37 cellular contexts compared by ENCODE assay signal in the genomic region with DNA sequence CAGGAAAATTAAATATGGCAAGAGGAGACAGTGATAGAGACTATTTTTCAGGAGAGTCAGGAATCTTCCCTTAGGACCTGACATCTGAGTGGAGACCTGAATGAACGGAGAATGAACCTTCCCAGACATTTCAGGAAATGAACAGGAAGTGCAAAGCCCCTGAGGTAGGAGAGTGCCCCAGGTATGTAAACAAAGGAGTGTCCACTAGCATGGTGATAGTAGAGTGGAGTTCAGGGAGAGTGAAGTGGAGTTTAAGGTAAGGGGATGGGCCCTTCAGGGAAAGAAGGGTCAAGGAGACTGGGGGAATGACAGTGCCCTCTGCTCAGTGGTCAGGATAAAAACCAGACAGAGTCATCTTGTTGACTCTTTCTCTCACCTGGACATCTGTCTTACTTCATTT. TPM values are rescaled to one million over a fixed set of nuclear protein-coding genes. Genes with fewer than 3 reads are reported as not detected.
"Had no signal": no experiment of that assay in that cellular context is flagged by ENCODE, and none has a peak within 500 bp of the region (broad histone marks: within the 10 kb centered on the region; RNA-seq: fewer than 3 reads in every experiment).

No MANE protein-coding gene starts in this region.

- H3K4me1 ChIP-seq: ascending aorta, gastrocnemius medialis, pancreas, stomach, vagina had no signal

- H3K4me3 ChIP-seq: ascending aorta, coronary artery, dorsolateral prefrontal cortex, gastrocnemius medialis, pancreas, right atrium auricular region, stomach, thyroid gland, upper lobe of left lung, vagina had no signal

- H3K36me3 ChIP-seq: ascending aorta, gastrocnemius medialis, pancreas, right atrium auricular region, stomach, thyroid gland, upper lobe of left lung, vagina had no signal

- H3K9me3 Mint-ChIP-seq: activated naive CD4-positive, alpha-beta T cell treated with anti-CD3 and anti-CD28 coated beads, Interleukin-2, amount 10 ng/mL, durations not matched to agents 7 days and 5 days; activated naive CD8-positive, alpha-beta T cell treated with anti-CD3 and anti-CD28 coated beads, Interleukin-2, amount 10 ng/mL, durations not matched to agents 7 days and 5 days; activated T-cell treated with anti-CD3 and anti-CD28 coated beads, Interleukin-2, amount 50 U/mL, for 24 hours; T-helper 2 cell treated with Interferon-gamma antibody and Interleukin-4, amounts not matched to agents 5 μg/mL and 100 μg/mL, for 36 hours had no signal

- H3K4me3 Mint-ChIP-seq: activated CD4-positive, alpha-beta memory T cell treated with anti-CD3 and anti-CD28 coated beads for 36 hours; activated naive CD4-positive, alpha-beta T cell treated with anti-CD3 and anti-CD28 coated beads, Interleukin-2, amount 10 ng/mL, durations not matched to agents 7 days and 5 days; activated naive CD8-positive, alpha-beta T cell treated with anti-CD3 and anti-CD28 coated beads, Interleukin-2, amount 10 ng/mL, durations not matched to agents 7 days and 5 days; activated T-cell treated with anti-CD3 and anti-CD28 coated beads, Interleukin-2, amount 50 U/mL, for 24 hours; brain; memory B cell; stimulated activated naive B cell treated with anti-CD40 and anti-IgM and Interleukin-4, amounts not matched to agents 10 μg/mL and 1 μg/mL and 100 μg/mL, for 72 hours; T-cell; T-helper 2 cell treated with Interferon-gamma antibody and Interleukin-4, amounts not matched to agents 5 μg/mL and 100 μg/mL, for 36 hours had no signal

- H3K36me3 Mint-ChIP-seq: activated CD4-positive, alpha-beta memory T cell treated with anti-CD3 and anti-CD28 coated beads for 36 hours; activated naive CD4-positive, alpha-beta T cell treated with anti-CD3 and anti-CD28 coated beads, Interleukin-2, amount 10 ng/mL, durations not matched to agents 7 days and 5 days; activated naive CD8-positive, alpha-beta T cell treated with anti-CD3 and anti-CD28 coated beads, Interleukin-2, amount 10 ng/mL, durations not matched to agents 7 days and 5 days; memory B cell; T-cell had no signal

- H3K9me3 ChIP-seq: gastrocnemius medialis, pancreas, right atrium auricular region, stomach, thyroid gland, upper lobe of left lung, vagina had no signal

- DNase-seq: activated CD4-positive, alpha-beta memory T cell treated with anti-CD3 and anti-CD28 coated beads for 36 hours; activated CD4-positive, alpha-beta T cell treated with anti-CD3 and anti-CD28 coated beads for 48 hours; activated CD8-positive, alpha-beta memory T cell treated with anti-CD3 and anti-CD28 coated beads, Interleukin-2, amount 50 U/mL, for 48 hours; activated gamma-delta T cell; activated naive CD4-positive, alpha-beta T cell treated with anti-CD3 and anti-CD28 coated beads, Interleukin-2, amount 10 ng/mL, durations not matched to agents 7 days and 5 days; activated naive CD8-positive, alpha-beta T cell treated with anti-CD3 and anti-CD28 coated beads, Interleukin-2, amount 10 ng/mL, durations not matched to agents 7 days and 5 days; activated T-cell treated with anti-CD3 and anti-CD28 coated beads, Interleukin-2, amount 50 U/mL, for 24 hours; dorsolateral prefrontal cortex; effector memory CD4-positive, alpha-beta T cell; gastrocnemius medialis; glutamatergic neuron; hippocampal formation; left cardiac atrium; pancreas; stimulated activated CD4-positive, alpha-beta T cell treated with anti-CD3 and anti-CD28 coated beads, Interleukin-15, amount 100 ng/mL, for 24 hours; stimulated activated CD4-positive, alpha-beta T cell treated with anti-CD3 and anti-CD28 coated beads, Interleukin-2, amount 100 ng/mL, for 24 hours; stimulated activated naive B cell treated with anti-CD40 and anti-IgM and Interleukin-4, amounts not matched to agents 10 μg/mL and 1 μg/mL and 100 μg/mL, for 72 hours; stomach; T-cell; thyroid gland; upper lobe of left lung had no signal

- ATAC-seq: gastrocnemius medialis; left cardiac atrium; pancreas; stimulated activated naive B cell treated with anti-CD40 and anti-IgM and Interleukin-4, amounts not matched to agents 10 μg/mL and 1 μg/mL and 100 μg/mL, for 72 hours; T-cell had no signal

- H3K27me3 Mint-ChIP-seq: activated CD4-positive, alpha-beta memory T cell treated with anti-CD3 and anti-CD28 coated beads for 36 hours; activated T-cell treated with anti-CD3 and anti-CD28 coated beads, Interleukin-2, amount 50 U/mL, for 24 hours; stimulated activated naive B cell treated with anti-CD40 and anti-IgM and Interleukin-4, amounts not matched to agents 10 μg/mL and 1 μg/mL and 100 μg/mL, for 72 hours had no signal

- H3K27me3 ChIP-seq: ascending aorta, dorsolateral prefrontal cortex, gastrocnemius medialis, pancreas, right atrium auricular region, thyroid gland, upper lobe of left lung, vagina had no signal

- H3K27ac ChIP-seq: ascending aorta, coronary artery, gastrocnemius medialis, pancreas, right atrium auricular region, stomach, thyroid gland, upper lobe of left lung, vagina had no signal

- H3K27ac Mint-ChIP-seq: activated CD4-positive, alpha-beta memory T cell treated with anti-CD3 and anti-CD28 coated beads for 36 hours; activated naive CD4-positive, alpha-beta T cell treated with anti-CD3 and anti-CD28 coated beads, Interleukin-2, amount 10 ng/mL, durations not matched to agents 7 days and 5 days; activated naive CD8-positive, alpha-beta T cell treated with anti-CD3 and anti-CD28 coated beads, Interleukin-2, amount 10 ng/mL, durations not matched to agents 7 days and 5 days; activated T-cell treated with anti-CD3 and anti-CD28 coated beads, Interleukin-2, amount 50 U/mL, for 24 hours; brain; memory B cell; stimulated activated naive B cell treated with anti-CD40 and anti-IgM and Interleukin-4, amounts not matched to agents 10 μg/mL and 1 μg/mL and 100 μg/mL, for 72 hours; T-cell; T-helper 2 cell treated with Interferon-gamma antibody and Interleukin-4, amounts not matched to agents 5 μg/mL and 100 μg/mL, for 36 hours had no signal

- H3K4me1 Mint-ChIP-seq: activated naive CD4-positive, alpha-beta T cell treated with anti-CD3 and anti-CD28 coated beads, Interleukin-2, amount 10 ng/mL, durations not matched to agents 7 days and 5 days; memory B cell; stimulated activated naive B cell treated with anti-CD40 and anti-IgM and Interleukin-4, amounts not matched to agents 10 μg/mL and 1 μg/mL and 100 μg/mL, for 72 hours; T-cell had no signal

RNA-seq across cellular contexts. Expression of a gene that starts 19.3 kb away (rescaled TPM):
- total RNA-seq: activated CD4-positive, alpha-beta memory T cell treated with anti-CD3 and anti-CD28 coated beads for 36 hours; activated CD8-positive, alpha-beta memory T cell treated with anti-CD3 and anti-CD28 coated beads for 36 hours; activated naive CD8-positive, alpha-beta T cell treated with anti-CD3 and anti-CD28 coated beads, Interleukin-2, amount 10 ng/mL, durations not matched to agents 7 days and 5 days; ascending aorta; cardiac septum; cerebellum; epithelial cell of proximal tubule; left cardiac atrium; lower leg skin; mononuclear cell; pancreas; pulmonary artery endothelial cell; right atrium auricular region; stomach; T-cell; vagina had no signal
- polyA plus RNA-seq: keratinocyte, neural cell, pancreas had no signal

RNA-seq across cellular contexts. Expression of a gene that starts 28.8 kb away (rescaled TPM):
- total RNA-seq: activated CD4-positive, alpha-beta memory T cell treated with anti-CD3 and anti-CD28 coated beads for 36 hours; activated CD8-positive, alpha-beta memory T cell treated with anti-CD3 and anti-CD28 coated beads for 36 hours; activated naive CD8-positive, alpha-beta T cell treated with anti-CD3 and anti-CD28 coated beads, Interleukin-2, amount 10 ng/mL, durations not matched to agents 7 days and 5 days; mononuclear cell; pulmonary artery endothelial cell; T-cell had no signal

RNA-seq across cellular contexts. Expression of a gene that starts 30.2 kb away (rescaled TPM):
- total RNA-seq: activated CD4-positive, alpha-beta memory T cell treated with anti-CD3 and anti-CD28 coated beads for 36 hours; activated CD8-positive, alpha-beta memory T cell treated with anti-CD3 and anti-CD28 coated beads for 36 hours; pulmonary artery endothelial cell had no signal
- polyA plus RNA-seq: neural cell had no signal
